ENCODE assay signal across 12 cellular contexts in the genomic region with DNA sequence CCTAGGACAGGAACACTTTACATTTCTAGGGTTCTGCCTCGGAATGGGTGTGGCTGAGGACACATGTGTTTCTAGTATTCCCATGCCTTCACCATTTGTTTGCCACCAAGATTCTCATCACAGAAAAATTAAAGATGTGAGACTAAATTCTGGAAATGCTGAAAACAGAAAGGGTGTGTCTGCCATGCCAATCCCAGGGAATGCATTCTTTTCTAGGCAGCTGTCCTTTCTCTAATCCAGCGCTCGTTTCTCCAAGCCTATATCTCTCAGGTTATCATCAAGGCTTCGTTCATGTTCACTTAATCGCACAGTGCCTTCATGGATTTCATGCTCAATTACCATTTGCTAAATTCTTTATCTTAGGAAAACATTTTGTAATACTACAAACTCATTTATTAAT.
"Had no signal": no experiment of that assay in that cellular context is flagged by ENCODE, and none has a peak within 500 bp of the region (broad histone marks: within the 10 kb centered on the region; RNA-seq: fewer than 3 reads in every experiment).

No MANE protein-coding gene starts in this region.

- H3K27ac ChIP-seq: skin epidermis, suprapubic skin, transverse colon, vagina had no signal

- DNase-seq: activated CD4-positive, alpha-beta T cell treated with anti-CD3 and anti-CD28 coated beads for 36 hours; activated CD4-positive, alpha-beta T cell treated with anti-CD3 and anti-CD28 coated beads, Interleukin-2, amount 50 U/mL, for 48 hours; activated gamma-delta T cell; effector CD4-positive, alpha-beta T cell; stimulated activated CD4-positive, alpha-beta T cell treated with anti-CD3 and anti-CD28 coated beads, Interleukin-4, amount 100 ng/mL, for 1 hour; stimulated activated naive CD8-positive, alpha-beta T cell treated with anti-CD3 and anti-CD28 coated beads, Interleukin-15, amount 100 ng/mL, for 72 hours; transverse colon had no signal

- H3K9me3 ChIP-seq: suprapubic skin, transverse colon, vagina had no signal

- H3K27me3 ChIP-seq: suprapubic skin, transverse colon, vagina had no signal

- ATAC-seq: activated CD4-positive, alpha-beta T cell treated with anti-CD3 and anti-CD28 coated beads for 36 hours; activated naive CD4-positive, alpha-beta T cell treated with anti-CD3 and anti-CD28 coated beads, Interleukin-2, amount 50 U/mL, for 72 hours; natural killer cell treated with Interleukin-12 subunit alpha and Interleukin-12 subunit beta and Interleukin-15 and Interleukin-18, amount 100 ng/mL, for 72 hours; stimulated activated naive CD8-positive, alpha-beta T cell treated with anti-CD3 and anti-CD28 coated beads, Interleukin-15, amount 100 ng/mL, for 72 hours had no signal

- H3K36me3 ChIP-seq: suprapubic skin, transverse colon, vagina had no signal

- H3K4me1 ChIP-seq: suprapubic skin, vagina had no signal

- H3K4me3 ChIP-seq: skin epidermis, suprapubic skin, transverse colon, vagina had no signal
